ENCODE assay signal across 23 cellular contexts in genomic region chr1:81588149-81588548, GRCh38.
"Had no signal": no experiment of that assay in that cellular context is flagged by ENCODE, and none has a peak within 500 bp of the region (broad histone marks: within the 10 kb centered on the region; RNA-seq: fewer than 3 reads in every experiment).

No MANE protein-coding gene starts in this region.

- FAIRE-seq: endothelial cell of umbilical vein, frontal cortex had no signal

- H3K4me2 ChIP-seq: hepatocyte had no signal

- H2AFZ ChIP-seq: hepatocyte had no signal

- H3K27ac Mint-ChIP-seq: dendritic cell treated with granulocyte-macrophage colony-stimulating factor and Interleukin-4, amounts not matched to agents 40 ng/mL and 50 ng/mL, for 4 days; immature natural killer cell; mesothelial cell of epicardium; naive B cell; naive thymus-derived CD8-positive, alpha-beta T cell had no signal

- H3K9me3 ChIP-seq: colonic mucosa, esophagus muscularis mucosa, gastroesophageal sphincter, heart left ventricle, left ventricle myocardium inferior, lower lobe of right lung, mucosa of descending colon had no signal

- H3K4me1 Mint-ChIP-seq: immature natural killer cell; naive B cell; naive thymus-derived CD8-positive, alpha-beta T cell had no signal

- H3K4me1 ChIP-seq: colonic mucosa, foreskin keratinocyte had no signal

- H3K27me3 Mint-ChIP-seq: dendritic cell treated with granulocyte-macrophage colony-stimulating factor and Interleukin-4, amounts not matched to agents 40 ng/mL and 50 ng/mL, for 4 days; naive B cell; naive thymus-derived CD8-positive, alpha-beta T cell had no signal

- ATAC-seq: foreskin keratinocyte; gastroesophageal sphincter; left colon; left lobe of liver; lower lobe of right lung; mucosa of descending colon; naive thymus-derived CD8-positive, alpha-beta T cell had no signal

- DNase-seq: colonic mucosa; cortex of kidney; effector memory CD4-positive, alpha-beta T cell; foreskin keratinocyte; heart left ventricle; hypothalamus; immature natural killer cell; islet precursor cell; left colon; left ventricle myocardium inferior; lower lobe of right lung; mesenchymal stem cell; mucosa of descending colon; naive B cell; naive thymus-derived CD8-positive, alpha-beta T cell had no signal

- H3K4me3 ChIP-seq: colonic mucosa, esophagus muscularis mucosa, gastroesophageal sphincter, heart left ventricle, hepatocyte, left ventricle myocardium inferior, lower lobe of right lung, mucosa of descending colon had no signal

- H3K27ac ChIP-seq: colonic mucosa, esophagus muscularis mucosa, foreskin keratinocyte, gastroesophageal sphincter, heart left ventricle, hepatocyte, left ventricle myocardium inferior, lower lobe of right lung had no signal

- H3K36me3 ChIP-seq: colonic mucosa, esophagus muscularis mucosa, gastroesophageal sphincter, heart left ventricle, left ventricle myocardium inferior, lower lobe of right lung had no signal

- H3K4me3 Mint-ChIP-seq: dendritic cell treated with granulocyte-macrophage colony-stimulating factor and Interleukin-4, amounts not matched to agents 40 ng/mL and 50 ng/mL, for 4 days; immature natural killer cell; mesothelial cell of epicardium; naive B cell; naive thymus-derived CD8-positive, alpha-beta T cell had no signal

- H3K79me2 ChIP-seq: hepatocyte had no signal

- H3K36me3 Mint-ChIP-seq: immature natural killer cell; mesothelial cell of epicardium; naive B cell; naive thymus-derived CD8-positive, alpha-beta T cell had no signal

- H3K27me3 ChIP-seq: colonic mucosa, esophagus muscularis mucosa, foreskin keratinocyte, gastroesophageal sphincter, heart left ventricle, hepatocyte had no signal
